ENCODE assay signal across 11 cellular contexts in the genomic region with DNA sequence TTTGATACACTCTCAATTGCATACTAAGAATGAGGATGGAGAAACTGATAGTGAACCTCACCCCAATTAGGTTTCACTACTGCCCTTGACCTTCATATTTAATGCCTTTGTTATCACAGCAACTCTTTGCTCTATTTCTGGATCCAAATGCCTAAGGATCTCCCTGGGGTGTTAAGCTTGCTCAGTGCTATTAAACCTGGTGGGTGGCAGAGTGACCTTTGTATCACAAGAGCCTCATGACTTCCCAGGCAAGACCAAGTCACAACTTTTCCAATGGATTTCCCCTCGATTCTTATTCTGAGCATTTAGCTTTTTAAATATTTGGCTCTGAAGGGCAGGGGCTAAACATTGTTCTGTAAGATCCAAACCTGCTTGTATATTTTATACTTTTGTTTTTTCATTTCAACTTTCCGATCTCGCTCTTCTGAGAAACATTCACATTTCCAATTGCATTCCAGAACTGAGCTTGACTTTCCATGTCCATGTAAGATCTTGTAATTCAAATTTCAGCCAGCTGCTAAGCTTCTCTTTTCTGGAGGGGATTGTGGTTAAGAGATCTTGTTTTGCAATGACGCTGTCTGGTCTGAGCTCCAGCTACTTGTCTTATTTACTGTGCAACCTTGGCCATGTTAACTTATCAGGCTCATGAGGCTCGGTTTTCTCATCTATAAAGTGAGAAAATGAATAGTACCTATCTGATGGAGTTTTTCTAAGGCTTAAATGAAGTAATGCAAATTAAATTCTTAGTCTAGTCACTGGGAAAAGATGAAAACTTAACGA. TPM values are rescaled to one million over a fixed set of nuclear protein-coding genes. Genes with fewer than 3 reads are reported as not detected.
A peak's percentile ranks its signal among the peaks of the same experiment; 100 is the strongest.
DNase-seq lines count a peak whose midpoint lies in the region; ATAC-seq and TF ChIP-seq lines count a peak whose summit lies in the region.
"Had no signal": no experiment of that assay in that cellular context is flagged by ENCODE, and none has a peak within 500 bp of the region (broad histone marks: within the 10 kb centered on the region; RNA-seq: fewer than 3 reads in every experiment).

No MANE protein-coding gene starts in this region.

- H3K36me3 ChIP-seq in lower lobe of right lung, result no peaks in the 10 kb centered on the region

- intact Hi-C loops in lower lobe of right lung (cut with DNase I), result no loop called here
- intact Hi-C loops in dorsolateral prefrontal cortex (cut with DNase I), result no loop called here

- H3K27me3 ChIP-seq in lower lobe of right lung (ENCODE audit: low read depth) (no peaks in the 10 kb centered on the region), dorsolateral prefrontal cortex (no peaks in the 10 kb centered on the region)

- H3K9me3 Mint-ChIP-seq in chondrocyte (ENCODE audit: low read depth), result no peaks in the 10 kb centered on the region

- H3K27ac Mint-ChIP-seq in chondrocyte (ENCODE audit: unreplicated experiment), result no peak overlapping the region

- H3K4me1 ChIP-seq in lower lobe of right lung, result peaks cover 15% of the 10 kb centered on the region

- peaks cover 3% of the 10 kb centered on the region for H3K27me3 Mint-ChIP-seq in chondrocyte (ENCODE audit: low read depth)

- DNase-seq in GM12864 (ENCODE audit: low read depth), result peak; percentile 22
- peak; percentile 77 for DNase-seq in SKM-1 (lab: John Stamatoyannopoulos, UW; ENCODE audit: unreplicated experiment)
- DNase-seq in lower lobe of right lung, result no peak
- no peak for DNase-seq in dorsolateral prefrontal cortex
- DNase-seq in chondrocyte (ENCODE audit: low spot score), result no peak
- no peak for DNase-seq in NCI-H748 (lab: John Stamatoyannopoulos, UW; ENCODE audit: unreplicated experiment)
- DNase-seq: NCI-H1105 treated with DMSO at 0.1 percent for 48 hours, SHP77 treated with DMSO at 0.1 percent for 48 hours had no signal

- H3K27ac ChIP-seq in lower lobe of right lung, result no peak overlapping the region
- no peak overlapping the region for H3K27ac ChIP-seq in dorsolateral prefrontal cortex
- H3K27ac ChIP-seq: epithelial cell of prostate had no signal

- H3K4me1 Mint-ChIP-seq in chondrocyte (ENCODE audit: low read depth), result peaks cover 5% of the 10 kb centered on the region

- H3K4me3 Mint-ChIP-seq in chondrocyte (ENCODE audit: unreplicated experiment), result no peak overlapping the region

- H3K36me3 Mint-ChIP-seq in chondrocyte (ENCODE audit: low read depth), result no peaks in the 10 kb centered on the region

- no peak for TF ChIP-seq CTCF in GM12864 (IDR thresholded peaks at IDR 0.05; ENCODE audit: low read depth, low read length, missing control alignments)
- no peak for TF ChIP-seq CTCF in lower lobe of right lung (IDR thresholded peaks at IDR 0.05)
- TF ChIP-seq CTCF in dorsolateral prefrontal cortex (IDR thresholded peaks at IDR 0.05 in 54 of 56, conservative IDR thresholded peaks at IDR 0.05 in 2 of 56; ENCODE audit: low read depth in 1 of 56, partially characterized antibody in 56 of 56), result no peak
- TF ChIP-seq CTCF in chondrocyte (IDR thresholded peaks at IDR 0.05), result no peak

- ATAC-seq in HG02623 (IDR thresholded peaks at IDR 0.05; ENCODE audit: unreplicated experiment), result peak; percentile 59
- ATAC-seq in lower lobe of right lung, result peak; percentile 59 to 69
- ATAC-seq in GM21737 (IDR thresholded peaks at IDR 0.05; ENCODE audit: unreplicated experiment), result no peak

- H3K4me3 ChIP-seq in GM12864 (ENCODE audit: low read depth, low read length), result no peak overlapping the region
- no peak overlapping the region for H3K4me3 ChIP-seq in lower lobe of right lung
- H3K4me3 ChIP-seq in dorsolateral prefrontal cortex, result no peak overlapping the region

- no peaks in the 10 kb centered on the region for H3K9me3 ChIP-seq in lower lobe of right lung

RNA-seq across cellular contexts. Expression of gene EHF, which starts 6.4 kb away (rescaled TPM):
- total RNA-seq in lower lobe of right lung (60.5 TPM), dorsolateral prefrontal cortex (1 to 10 TPM in 85 of 120 experiments, under 1 TPM in 35; 0.17 to 4.8 (median 1.4) TPM), chondrocyte (not detected in 3 replicates)

Comparison
In these comparisons a context has a peak if more than half of its experiments do, and no peak if none do; other contexts are left out.
1. DNase-seq: peak in GM12864 (single experiment) and SKM-1 (single experiment); none in lower lobe of right lung (single experiment), dorsolateral prefrontal cortex (0 of 10), chondrocyte (single experiment) and NCI-H748 (single experiment).
2. RNA of gene EHF, which starts 6.4 kb away (total RNA-seq): 60.5 TPM in lower lobe of right lung (single experiment); 0.17 to 4.8 TPM in dorsolateral prefrontal cortex and not detected in chondrocyte; every median in the first group is over 10 times any median in the second.